9 cellular contexts compared by ENCODE assay signal in the genomic region with DNA sequence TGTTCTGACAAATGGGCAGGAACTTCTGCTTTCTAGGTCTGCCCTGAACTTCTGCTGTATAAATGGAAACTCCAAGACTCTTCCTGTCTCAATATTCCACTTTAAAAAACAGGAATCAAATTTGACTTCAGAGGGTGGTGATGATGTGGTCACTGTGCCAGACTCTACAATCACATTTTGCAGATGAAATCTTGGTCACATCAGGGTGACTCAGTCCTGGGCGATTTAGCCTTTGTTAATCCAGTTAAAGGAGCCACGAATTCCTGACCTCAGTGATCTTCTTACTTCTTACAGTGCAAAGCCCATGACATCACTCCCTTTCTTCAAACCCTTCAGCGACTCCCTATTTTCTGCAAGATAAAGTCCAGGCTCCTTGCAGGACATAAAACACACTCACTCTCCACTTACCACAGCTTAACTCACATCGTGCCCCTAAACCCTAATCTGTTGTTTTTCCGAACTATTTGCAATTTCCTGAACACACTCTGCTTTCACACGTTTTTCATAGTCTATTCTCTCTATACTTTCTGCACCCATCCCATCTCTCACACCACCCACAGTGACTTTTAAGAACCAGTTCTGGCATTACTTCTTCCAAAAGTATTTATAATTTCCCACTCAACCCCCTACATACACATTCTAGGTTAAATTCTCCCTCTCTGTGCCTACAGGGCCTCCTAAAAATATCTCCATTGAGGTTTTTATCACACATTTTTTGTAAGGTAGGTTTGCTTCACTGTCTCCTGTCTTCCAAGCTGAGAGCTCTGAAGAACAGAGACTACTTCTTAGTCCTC. TPM values are rescaled to one million over a fixed set of nuclear protein-coding genes. Genes with fewer than 3 reads are reported as not detected.
DNase-seq lines count a peak whose midpoint lies in the region; ATAC-seq and TF ChIP-seq lines count a peak whose summit lies in the region.
"Had no signal": no experiment of that assay in that cellular context is flagged by ENCODE, and none has a peak within 500 bp of the region (broad histone marks: within the 10 kb centered on the region; RNA-seq: fewer than 3 reads in every experiment).

No MANE protein-coding gene starts in this region.

- H3K36me3 ChIP-seq in naive thymus-derived CD4-positive, alpha-beta T cell (ENCODE audit: control insufficient read depth in 2 of 3, insufficient read depth in 3 of 3, low read length in 3 of 3): no peaks in the 10 kb centered on the region
- no peaks in the 10 kb centered on the region for H3K36me3 ChIP-seq in effector memory CD4-positive, alpha-beta T cell (ENCODE audit: control insufficient read depth, insufficient read depth, low read length)

- no peaks in the 10 kb centered on the region for H3K9me3 ChIP-seq in naive thymus-derived CD4-positive, alpha-beta T cell (ENCODE audit: control insufficient read depth in 2 of 3, low read length in 3 of 3)
- H3K9me3 ChIP-seq in effector memory CD4-positive, alpha-beta T cell (ENCODE audit: control insufficient read depth, low read length): no peaks in the 10 kb centered on the region

- no peak overlapping the region for H3K4me3 Mint-ChIP-seq in naive thymus-derived CD4-positive, alpha-beta T cell
- no peak overlapping the region for H3K4me3 Mint-ChIP-seq in activated CD8-positive, alpha-beta T cell treated with anti-CD3 and anti-CD28 coated beads, Interleukin-2, amount 10 ng/mL, durations not matched to agents 7 days and 5 days
- no peak overlapping the region for H3K4me3 Mint-ChIP-seq in activated T-cell treated with anti-CD3 and anti-CD28 coated beads, Interleukin-2, amount 50 U/mL, for 72 hours

- peaks cover 0 to 29% (median 13%) of the 10 kb centered on the region in 5 donors for H3K27me3 Mint-ChIP-seq in naive thymus-derived CD4-positive, alpha-beta T cell
- peaks cover 3% of the 10 kb centered on the region for H3K27me3 Mint-ChIP-seq in activated CD8-positive, alpha-beta T cell treated with anti-CD3 and anti-CD28 coated beads, Interleukin-2, amount 10 ng/mL, durations not matched to agents 7 days and 5 days (ENCODE audit: low read depth)
- H3K27me3 Mint-ChIP-seq in activated T-cell treated with anti-CD3 and anti-CD28 coated beads, Interleukin-2, amount 50 U/mL, for 72 hours (ENCODE audit: low read depth): no peaks in the 10 kb centered on the region

- peaks cover 0 to 5% (median 0%) of the 10 kb centered on the region in 7 donors for H3K4me1 Mint-ChIP-seq in naive thymus-derived CD4-positive, alpha-beta T cell
- no peaks in the 10 kb centered on the region for H3K4me1 Mint-ChIP-seq in activated CD8-positive, alpha-beta T cell treated with anti-CD3 and anti-CD28 coated beads, Interleukin-2, amount 10 ng/mL, durations not matched to agents 7 days and 5 days (ENCODE audit: low read depth)
- H3K4me1 Mint-ChIP-seq in activated T-cell treated with anti-CD3 and anti-CD28 coated beads, Interleukin-2, amount 50 U/mL, for 72 hours (ENCODE audit: low read depth): peaks cover 5% of the 10 kb centered on the region

- H3K27ac ChIP-seq in naive thymus-derived CD4-positive, alpha-beta T cell (ENCODE audit: low read depth, low read length): no peak overlapping the region
- H3K27ac ChIP-seq in effector memory CD4-positive, alpha-beta T cell (ENCODE audit: insufficient read depth, low read length, poor library complexity, severe bottlenecking): no peak overlapping the region

- H3K4me3 ChIP-seq in epithelial cell of proximal tubule (ENCODE audit: low read depth, low read length): no peak overlapping the region
- H3K4me3 ChIP-seq in naive thymus-derived CD4-positive, alpha-beta T cell (ENCODE audit: low read length): no peak overlapping the region
- no peak overlapping the region for H3K4me3 ChIP-seq in effector memory CD4-positive, alpha-beta T cell (ENCODE audit: insufficient read depth, low read depth, low read length, poor library complexity, severe bottlenecking)

- no peak overlapping the region for H3K27ac Mint-ChIP-seq in naive thymus-derived CD4-positive, alpha-beta T cell
- no peak overlapping the region for H3K27ac Mint-ChIP-seq in activated CD8-positive, alpha-beta T cell treated with anti-CD3 and anti-CD28 coated beads, Interleukin-2, amount 10 ng/mL, durations not matched to agents 7 days and 5 days
- no peak overlapping the region for H3K27ac Mint-ChIP-seq in activated T-cell treated with anti-CD3 and anti-CD28 coated beads, Interleukin-2, amount 50 U/mL, for 72 hours

- no peaks in the 10 kb centered on the region for H3K4me1 ChIP-seq in naive thymus-derived CD4-positive, alpha-beta T cell (ENCODE audit: control insufficient read depth in 2 of 2, insufficient read depth in 2 of 2, low read length in 2 of 2)
- no peaks in the 10 kb centered on the region for H3K4me1 ChIP-seq in effector memory CD4-positive, alpha-beta T cell (ENCODE audit: control insufficient read depth, insufficient read depth, low read length, poor library complexity, severe bottlenecking)

- H3K27me3 ChIP-seq in naive thymus-derived CD4-positive, alpha-beta T cell (ENCODE audit: control insufficient read depth in 2 of 2, insufficient read depth in 2 of 2, low read length in 2 of 2): no peaks in the 10 kb centered on the region
- H3K27me3 ChIP-seq in effector memory CD4-positive, alpha-beta T cell (replicated peaks; ENCODE audit: control insufficient read depth, insufficient read depth, low read length, poor library complexity, severe bottlenecking): no peaks in the 10 kb centered on the region

- peak; percentile 84 for ATAC-seq in naive thymus-derived CD4-positive, alpha-beta T cell
- ATAC-seq in activated CD8-positive, alpha-beta T cell treated with anti-CD3 and anti-CD28 coated beads, Interleukin-2, amount 10 ng/mL, durations not matched to agents 7 days and 5 days: no peak
- no peak for ATAC-seq in activated T-cell treated with anti-CD3 and anti-CD28 coated beads, Interleukin-2, amount 50 U/mL, for 72 hours (replicated peaks in 1 of 2)

- CTCF ChIA-PET in naive thymus-derived CD4-positive, alpha-beta T cell (lab: Charles Lee): no interaction called here
- CTCF ChIA-PET in activated CD8-positive, alpha-beta T cell treated with anti-CD3 and anti-CD28 coated beads, Interleukin-2, amount 10 ng/mL, durations not matched to agents 7 days and 5 days (lab: Charles Lee): no interaction called here

- intact Hi-C loops in naive thymus-derived CD4-positive, alpha-beta T cell (cut with micrococcal nuclease): no loop called here

- DNase-seq in AG20443 (ENCODE audit: low spot score) (peak; percentile 76), RKO (ENCODE audit: low spot score) (peak; percentile 57), epithelial cell of proximal tubule (ENCODE audit: low read depth) (peak; percentile 96), amygdala (lab: John Stamatoyannopoulos, UW) (no peak)
- no peak for DNase-seq in naive thymus-derived CD4-positive, alpha-beta T cell
- DNase-seq in effector memory CD4-positive, alpha-beta T cell: no peak
- DNase-seq in activated CD8-positive, alpha-beta T cell treated with anti-CD3 and anti-CD28 coated beads, Interleukin-2, amount 10 ng/mL, durations not matched to agents 7 days and 5 days: no peak
- DNase-seq in activated T-cell treated with anti-CD3 and anti-CD28 coated beads, Interleukin-2, amount 50 U/mL, for 72 hours: no peak

- no peaks in the 10 kb centered on the region for H3K36me3 Mint-ChIP-seq in naive thymus-derived CD4-positive, alpha-beta T cell
- H3K36me3 Mint-ChIP-seq in activated CD8-positive, alpha-beta T cell treated with anti-CD3 and anti-CD28 coated beads, Interleukin-2, amount 10 ng/mL, durations not matched to agents 7 days and 5 days (ENCODE audit: low read depth): no peaks in the 10 kb centered on the region
- no peaks in the 10 kb centered on the region for H3K36me3 Mint-ChIP-seq in activated T-cell treated with anti-CD3 and anti-CD28 coated beads, Interleukin-2, amount 50 U/mL, for 72 hours (ENCODE audit: insufficient read depth in 2 of 2)

- TF ChIP-seq CTCF in epithelial cell of proximal tubule (conservative IDR thresholded peaks at IDR 0.05; ENCODE audit: low read depth, low read length): no peak

- peaks cover 0 to 5% (median 0%) of the 10 kb centered on the region in 11 donors for H3K9me3 Mint-ChIP-seq in naive thymus-derived CD4-positive, alpha-beta T cell
- no peaks in the 10 kb centered on the region for H3K9me3 Mint-ChIP-seq in activated CD8-positive, alpha-beta T cell treated with anti-CD3 and anti-CD28 coated beads, Interleukin-2, amount 10 ng/mL, durations not matched to agents 7 days and 5 days (ENCODE audit: insufficient read depth)
- no peaks in the 10 kb centered on the region for H3K9me3 Mint-ChIP-seq in activated T-cell treated with anti-CD3 and anti-CD28 coated beads, Interleukin-2, amount 50 U/mL, for 72 hours

- POLR2A ChIA-PET in naive thymus-derived CD4-positive, alpha-beta T cell (lab: Charles Lee): no interaction called here
- POLR2A ChIA-PET in activated CD8-positive, alpha-beta T cell treated with anti-CD3 and anti-CD28 coated beads, Interleukin-2, amount 10 ng/mL, durations not matched to agents 7 days and 5 days (lab: Charles Lee): no interaction called here

RNA-seq across cellular contexts. Expression of gene GASK1B, which starts 11.1 kb away (rescaled TPM):
- 0.17 and 0.51 TPM in 2 replicates for total RNA-seq in epithelial cell of proximal tubule
- total RNA-seq in naive thymus-derived CD4-positive, alpha-beta T cell: 10 to 100 TPM in 1 of 5 experiments, 1 to 10 TPM in 2, under 1 TPM in 1, not detected in 1; 1.00 to 28.2 (median 1.8) TPM
- under 1 TPM; 0.06 to 0.14 TPM for polyA plus RNA-seq in naive thymus-derived CD4-positive, alpha-beta T cell
- not detected for total RNA-seq in activated CD8-positive, alpha-beta T cell treated with anti-CD3 and anti-CD28 coated beads, Interleukin-2, amount 10 ng/mL, durations not matched to agents 7 days and 5 days
- not detected for total RNA-seq in activated T-cell treated with anti-CD3 and anti-CD28 coated beads, Interleukin-2, amount 50 U/mL, for 72 hours
- total RNA-seq: T-helper 1 cell treated with Interleukin-12 subunit alpha and Interleukin-12 subunit beta and Interleukin-4 antibody, amounts not matched to agents 30 ng/mL and 1 ng/mL, for 36 hours had no signal

RNA-seq across cellular contexts. Expression of gene TMEM144, which starts 48.5 kb away (rescaled TPM):
- 2.9 and 3.5 TPM in 2 replicates for total RNA-seq in epithelial cell of proximal tubule
- 1 to 10 TPM in 1 of 5 experiments, under 1 TPM in 3, not detected in 1; 0.34 to 3.4 (median 0.45) TPM for total RNA-seq in naive thymus-derived CD4-positive, alpha-beta T cell
- polyA plus RNA-seq in naive thymus-derived CD4-positive, alpha-beta T cell: not detected
- total RNA-seq in activated CD8-positive, alpha-beta T cell treated with anti-CD3 and anti-CD28 coated beads, Interleukin-2, amount 10 ng/mL, durations not matched to agents 7 days and 5 days: not detected
- total RNA-seq in activated T-cell treated with anti-CD3 and anti-CD28 coated beads, Interleukin-2, amount 50 U/mL, for 72 hours: under 1 TPM in 1 of 2 donors, not detected in 1; 0.22 TPM

Comparison
In these comparisons a context has a peak if more than half of its experiments do, and no peak if none do; other contexts are left out.
1. DNase-seq: peak in AG20443 (single experiment), RKO (single experiment) and epithelial cell of proximal tubule (single experiment); none in naive thymus-derived CD4-positive, alpha-beta T cell (0 of 9), effector memory CD4-positive, alpha-beta T cell (0 of 3), activated CD8-positive, alpha-beta T cell treated with anti-CD3 and anti-CD28 coated beads, Interleukin-2, amount 10 ng/mL, durations not matched to agents 7 days and 5 days (single experiment), activated T-cell treated with anti-CD3 and anti-CD28 coated beads, Interleukin-2, amount 50 U/mL, for 72 hours (0 of 2) and amygdala (0 of 56).